ENCODE assay signal across 11 cellular contexts in genomic region chr18:54086046-54086802, GRCh38.
A peak's percentile ranks its signal among the peaks of the same experiment; 100 is the strongest.
DNase-seq lines count a peak whose midpoint lies in the region; ATAC-seq and TF ChIP-seq lines count a peak whose summit lies in the region.
"Had no signal": no experiment of that assay in that cellular context is flagged by ENCODE, and none has a peak within 500 bp of the region (broad histone marks: within the 10 kb centered on the region; RNA-seq: fewer than 3 reads in every experiment).

No MANE protein-coding gene starts in this region.

- TF ChIP-seq POLR2A in sigmoid colon (IDR thresholded peaks at IDR 0.05), result no peak

- TF ChIP-seq EP300 in sigmoid colon (IDR thresholded peaks at IDR 0.05), result no peak

- no peak overlapping the region for H3K27ac ChIP-seq in sigmoid colon
- H3K27ac ChIP-seq: dorsolateral prefrontal cortex, RWPE1 had no signal

- H3K4me1 Mint-ChIP-seq in activated T-helper 2 cell treated with anti-CD3 and anti-CD28 coated beads, Interferon-gamma antibody, Interleukin-2, Interleukin-4, amounts not matched to agents 10 μg/mL and 5 μg/mL and 100 μg/mL, durations not matched to agents 14 hours and 24 hours and 36 hours (ENCODE audit: low read depth), result peaks cover 32% of the 10 kb centered on the region

- DNase-seq in activated T-helper 2 cell treated with anti-CD3 and anti-CD28 coated beads, Interferon-gamma antibody, Interleukin-2, Interleukin-4, amounts not matched to agents 10 μg/mL and 5 μg/mL and 100 μg/mL, durations not matched to agents 14 hours and 24 hours and 36 hours (ENCODE audit: low spot score), result peak; percentile 14
- DNase-seq in HT-29 (ENCODE audit: low spot score), result no peak
- no peak for DNase-seq in NCI-H510A (lab: John Stamatoyannopoulos, UW)
- DNase-seq in sigmoid colon, result no peak
- no peak for DNase-seq in globus pallidus (ENCODE audit: low spot score)
- DNase-seq: activated CD8-positive, alpha-beta memory T cell treated with anti-CD3 and anti-CD28 coated beads, Interleukin-2, amount 50 U/mL, for 48 hours; dorsolateral prefrontal cortex had no signal

- intact Hi-C loops in activated T-helper 2 cell treated with anti-CD3 and anti-CD28 coated beads, Interferon-gamma antibody, Interleukin-2, Interleukin-4, amounts not matched to agents 10 μg/mL and 5 μg/mL and 100 μg/mL, durations not matched to agents 14 hours and 24 hours and 36 hours (cut with micrococcal nuclease), result loop anchor here (5.0 kb wide), 1 partner anchor 61 kb away; no protein-coding TSS in a partner anchor
- intact Hi-C loops in sigmoid colon (cut with DNase I), result no loop called here

- no peak overlapping the region for H3K4me3 ChIP-seq in sigmoid colon
- H3K4me3 ChIP-seq: dorsolateral prefrontal cortex had no signal

- WGBS in sigmoid colon, 2 donors, result 61 to 73% methylated on average over 7 to 8 of the region's 8 CpGs

- peaks cover 38% of the 10 kb centered on the region for H3K9me3 Mint-ChIP-seq in activated T-helper 2 cell treated with anti-CD3 and anti-CD28 coated beads, Interferon-gamma antibody, Interleukin-2, Interleukin-4, amounts not matched to agents 10 μg/mL and 5 μg/mL and 100 μg/mL, durations not matched to agents 14 hours and 24 hours and 36 hours

- H3K9me3 ChIP-seq in sigmoid colon, result no peaks in the 10 kb centered on the region

- no peaks in the 10 kb centered on the region for H3K4me1 ChIP-seq in sigmoid colon

- H3K27ac Mint-ChIP-seq in activated T-helper 2 cell treated with anti-CD3 and anti-CD28 coated beads, Interferon-gamma antibody, Interleukin-2, Interleukin-4, amounts not matched to agents 10 μg/mL and 5 μg/mL and 100 μg/mL, durations not matched to agents 14 hours and 24 hours and 36 hours, result peak overlapping the region; percentile 49

- H3K4me3 Mint-ChIP-seq in activated T-helper 2 cell treated with anti-CD3 and anti-CD28 coated beads, Interferon-gamma antibody, Interleukin-2, Interleukin-4, amounts not matched to agents 10 μg/mL and 5 μg/mL and 100 μg/mL, durations not matched to agents 14 hours and 24 hours and 36 hours (ENCODE audit: low read depth), result peak overlapping the region; percentile 18

- peak; percentile 84 for ATAC-seq in GM18868 (IDR thresholded peaks at IDR 0.05; ENCODE audit: unreplicated experiment)
- ATAC-seq in GM21619 (IDR thresholded peaks at IDR 0.05; ENCODE audit: unreplicated experiment), result peak; percentile 71
- peak; percentile 69 for ATAC-seq in HG03469 (IDR thresholded peaks at IDR 0.05; ENCODE audit: unreplicated experiment)

- peaks cover 14% of the 10 kb centered on the region for H3K36me3 Mint-ChIP-seq in activated T-helper 2 cell treated with anti-CD3 and anti-CD28 coated beads, Interferon-gamma antibody, Interleukin-2, Interleukin-4, amounts not matched to agents 10 μg/mL and 5 μg/mL and 100 μg/mL, durations not matched to agents 14 hours and 24 hours and 36 hours (ENCODE audit: low read depth)

- no peaks in the 10 kb centered on the region for H3K36me3 ChIP-seq in sigmoid colon

- no peak for TF ChIP-seq CTCF in sigmoid colon (IDR thresholded peaks at IDR 0.05)

- no peaks in the 10 kb centered on the region for H3K27me3 Mint-ChIP-seq in activated T-helper 2 cell treated with anti-CD3 and anti-CD28 coated beads, Interferon-gamma antibody, Interleukin-2, Interleukin-4, amounts not matched to agents 10 μg/mL and 5 μg/mL and 100 μg/mL, durations not matched to agents 14 hours and 24 hours and 36 hours (ENCODE audit: low read depth)

- no peaks in the 10 kb centered on the region for H3K27me3 ChIP-seq in sigmoid colon
- H3K27me3 ChIP-seq: dorsolateral prefrontal cortex had no signal
